Comparison of ENCODE assay signal across 26 cellular contexts in the genomic region with DNA sequence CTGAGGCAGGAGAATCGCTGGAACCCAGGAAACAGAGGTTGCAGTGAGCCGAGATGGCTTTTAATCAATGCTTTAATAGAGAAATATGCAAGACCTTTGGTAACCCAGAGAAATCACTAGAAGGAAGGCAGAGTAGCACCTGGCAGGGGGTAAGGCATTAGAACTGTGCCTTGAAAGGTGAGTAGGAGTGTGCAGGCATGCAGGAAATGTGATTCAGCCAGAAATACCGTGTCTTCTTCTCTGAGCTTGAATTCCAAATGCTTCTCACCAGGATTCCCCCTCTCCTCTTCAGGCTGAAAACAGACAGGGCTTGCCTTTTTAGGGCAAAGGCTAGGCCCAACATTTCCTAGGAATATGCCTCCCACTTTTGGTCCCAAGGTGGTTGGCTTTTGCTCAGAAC. TPM values are rescaled to one million over a fixed set of nuclear protein-coding genes. Genes with fewer than 3 reads are reported as not detected.
A peak's percentile ranks its signal among the peaks of the same experiment; 100 is the strongest.
DNase-seq lines count a peak whose midpoint lies in the region; ATAC-seq and TF ChIP-seq lines count a peak whose summit lies in the region.
"Had no signal": no experiment of that assay in that cellular context is flagged by ENCODE, and none has a peak within 500 bp of the region (broad histone marks: within the 10 kb centered on the region; RNA-seq: fewer than 3 reads in every experiment).

No MANE protein-coding gene starts in this region.

- ATAC-seq in HG02981 (IDR thresholded peaks at IDR 0.05; ENCODE audit: unreplicated experiment) = no peak
- ATAC-seq in HG03469 (IDR thresholded peaks at IDR 0.05; ENCODE audit: unreplicated experiment) = no peak
- ATAC-seq: effector memory CD8-positive, alpha-beta T cell; heart right ventricle had no signal

- DNase-seq in activated CD4-positive, alpha-beta memory T cell treated with anti-CD3 and anti-CD28 coated beads for 36 hours = no peak
- no peak for DNase-seq in activated CD4-positive, alpha-beta memory T cell treated with anti-CD3 and anti-CD28 coated beads, Interleukin-2, amount 10 ng/mL, durations not matched to agents 7 days and 5 days
- DNase-seq in epithelial cell of prostate (ENCODE audit: low read depth, low spot score) (no peak), neural crest cell (ENCODE audit: low read depth, low spot score) (no peak), middle frontal gyrus (ENCODE audit: extremely low spot score, low spot score) (no peak)
- DNase-seq: amniotic stem cell; cerebellar nuclear complex; DMS53; effector memory CD8-positive, alpha-beta T cell; GM23248; heart right ventricle; kidney; mesenchymal stem cell; NCI-H187; NCI-H446; NK-92 treated with Interleukin-12 subunit alpha and Interleukin-12 subunit beta, amount 100 ng/mL, for 24 hours had no signal

- H3K4me3 Mint-ChIP-seq in activated CD4-positive, alpha-beta memory T cell treated with anti-CD3 and anti-CD28 coated beads for 36 hours = no peak overlapping the region
- no peak overlapping the region for H3K4me3 Mint-ChIP-seq in activated CD4-positive, alpha-beta memory T cell treated with anti-CD3 and anti-CD28 coated beads, Interleukin-2, amount 10 ng/mL, durations not matched to agents 7 days and 5 days
- H3K4me3 Mint-ChIP-seq in IgD-negative memory B cell (peak overlapping the region in 1 of 4 donors; percentile 98), neural crest cell (peak overlapping the region; percentile 58)

- peak overlapping the region; percentile 88 for H3K27ac ChIP-seq in epithelial cell of prostate
- H3K27ac ChIP-seq: BLaER1, GM23248, neutrophil had no signal

- H3K36me3 Mint-ChIP-seq in activated CD4-positive, alpha-beta memory T cell treated with anti-CD3 and anti-CD28 coated beads for 36 hours = peaks cover 4% of the 10 kb centered on the region
- peaks cover 3% of the 10 kb centered on the region for H3K36me3 Mint-ChIP-seq in activated CD4-positive, alpha-beta memory T cell treated with anti-CD3 and anti-CD28 coated beads, Interleukin-2, amount 10 ng/mL, durations not matched to agents 7 days and 5 days (ENCODE audit: low read depth)
- H3K36me3 Mint-ChIP-seq in IgD-negative memory B cell = no peaks in the 10 kb centered on the region
- peaks cover 4% of the 10 kb centered on the region for H3K36me3 Mint-ChIP-seq in neural crest cell (ENCODE audit: low read depth)

- H3K27ac Mint-ChIP-seq in activated CD4-positive, alpha-beta memory T cell treated with anti-CD3 and anti-CD28 coated beads for 36 hours = peak overlapping the region; percentile 5
- H3K27ac Mint-ChIP-seq in activated CD4-positive, alpha-beta memory T cell treated with anti-CD3 and anti-CD28 coated beads, Interleukin-2, amount 10 ng/mL, durations not matched to agents 7 days and 5 days = no peak overlapping the region
- H3K27ac Mint-ChIP-seq in IgD-negative memory B cell (peak overlapping the region in 2 of 3 donors; percentile 9 to 77), neural crest cell (ENCODE audit: unreplicated experiment) (no peak overlapping the region)
- H3K27ac Mint-ChIP-seq: activated T-helper 2 cell treated with anti-CD3 and anti-CD28 coated beads, Interferon-gamma antibody, Interleukin-2, Interleukin-4, amounts not matched to agents 10 μg/mL and 5 μg/mL and 100 μg/mL, durations not matched to agents 14 hours and 24 hours and 36 hours had no signal

- peaks cover 2% of the 10 kb centered on the region for H3K9me3 Mint-ChIP-seq in activated CD4-positive, alpha-beta memory T cell treated with anti-CD3 and anti-CD28 coated beads for 36 hours
- no peaks in the 10 kb centered on the region for H3K9me3 Mint-ChIP-seq in activated CD4-positive, alpha-beta memory T cell treated with anti-CD3 and anti-CD28 coated beads, Interleukin-2, amount 10 ng/mL, durations not matched to agents 7 days and 5 days
- H3K9me3 Mint-ChIP-seq in IgD-negative memory B cell (peaks cover 0 to 3% (median 0%) of the 10 kb centered on the region in 3 donors), neural crest cell (peaks cover 2% of the 10 kb centered on the region)
- H3K9me3 Mint-ChIP-seq: activated T-helper 2 cell treated with anti-CD3 and anti-CD28 coated beads, Interferon-gamma antibody, Interleukin-2, Interleukin-4, amounts not matched to agents 10 μg/mL and 5 μg/mL and 100 μg/mL, durations not matched to agents 14 hours and 24 hours and 36 hours; effector memory CD8-positive, alpha-beta T cell had no signal

- CTCF ChIA-PET in activated CD4-positive, alpha-beta memory T cell treated with anti-CD3 and anti-CD28 coated beads for 36 hours (lab: Charles Lee) = interaction anchor here (0.6 to 3.2 kb wide), 3 partner anchors 12 to 267 kb away, joined by 3 to 12 read pairs (median 4); no protein-coding TSS in a partner anchor
- CTCF ChIA-PET in activated CD4-positive, alpha-beta memory T cell treated with anti-CD3 and anti-CD28 coated beads, Interleukin-2, amount 10 ng/mL, durations not matched to agents 7 days and 5 days (lab: Charles Lee) = no interaction called here

- POLR2A ChIA-PET in activated CD4-positive, alpha-beta memory T cell treated with anti-CD3 and anti-CD28 coated beads for 36 hours (lab: Charles Lee) = no interaction called here
- POLR2A ChIA-PET in activated CD4-positive, alpha-beta memory T cell treated with anti-CD3 and anti-CD28 coated beads, Interleukin-2, amount 10 ng/mL, durations not matched to agents 7 days and 5 days (lab: Charles Lee) = interaction anchor here (1.8 to 2.6 kb wide), 2 partner anchors 11 to 53 kb away, joined by 4 to 23 read pairs; a partner anchor contains a TSS

- intact Hi-C loops in activated CD4-positive, alpha-beta memory T cell treated with anti-CD3 and anti-CD28 coated beads for 36 hours (cut with micrococcal nuclease) = loop anchor here (5.0 kb wide), 1 partner anchor 295 kb away; no protein-coding TSS in a partner anchor

- H3K4me1 Mint-ChIP-seq in activated CD4-positive, alpha-beta memory T cell treated with anti-CD3 and anti-CD28 coated beads for 36 hours (ENCODE audit: low read depth) = peaks cover 32% of the 10 kb centered on the region
- peaks cover 41% of the 10 kb centered on the region for H3K4me1 Mint-ChIP-seq in activated CD4-positive, alpha-beta memory T cell treated with anti-CD3 and anti-CD28 coated beads, Interleukin-2, amount 10 ng/mL, durations not matched to agents 7 days and 5 days
- H3K4me1 Mint-ChIP-seq in IgD-negative memory B cell (peaks cover 15 to 26% (median 23%) of the 10 kb centered on the region in 3 donors), neural crest cell (peaks cover 35% of the 10 kb centered on the region)

- H3K27me3 Mint-ChIP-seq in activated CD4-positive, alpha-beta memory T cell treated with anti-CD3 and anti-CD28 coated beads for 36 hours = peaks cover 4% of the 10 kb centered on the region
- no peaks in the 10 kb centered on the region for H3K27me3 Mint-ChIP-seq in activated CD4-positive, alpha-beta memory T cell treated with anti-CD3 and anti-CD28 coated beads, Interleukin-2, amount 10 ng/mL, durations not matched to agents 7 days and 5 days
- H3K27me3 Mint-ChIP-seq in IgD-negative memory B cell = peaks cover 3% of the 10 kb centered on the region
- H3K27me3 Mint-ChIP-seq in neural crest cell (ENCODE audit: low read depth) = peaks cover 33% of the 10 kb centered on the region
- H3K27me3 Mint-ChIP-seq: effector memory CD8-positive, alpha-beta T cell had no signal

- TF ChIP-seq CTCF in neural crest cell (conservative IDR thresholded peaks at IDR 0.05) = no peak

RNA-seq across cellular contexts. Expression of a gene that starts 51.0 kb away (rescaled TPM):
- not detected for total RNA-seq in activated CD4-positive, alpha-beta memory T cell treated with anti-CD3 and anti-CD28 coated beads for 36 hours
- total RNA-seq in activated CD4-positive, alpha-beta memory T cell treated with anti-CD3 and anti-CD28 coated beads, Interleukin-2, amount 10 ng/mL, durations not matched to agents 7 days and 5 days = not detected
- not detected for polyA plus RNA-seq in IgD-negative memory B cell
- total RNA-seq in neural crest cell = not detected in 2 replicates
- total RNA-seq: A172; activated CD8-positive, alpha-beta memory T cell treated with anti-CD3 and anti-CD28 coated beads for 36 hours; activated T-helper 2 cell treated with anti-CD3 and anti-CD28 coated beads, Interferon-gamma antibody, Interleukin-2, Interleukin-4, amounts not matched to agents 10 μg/mL and 5 μg/mL and 100 μg/mL, durations not matched to agents 14 hours and 24 hours and 36 hours; GM23248; heart right ventricle; kidney; RPMI7951; temporal lobe had no signal
- polyA plus RNA-seq: GM23248, heart right ventricle had no signal

RNA-seq across cellular contexts. Expression of a gene that starts 53.3 kb away (rescaled TPM):
- total RNA-seq in activated CD4-positive, alpha-beta memory T cell treated with anti-CD3 and anti-CD28 coated beads for 36 hours = 10 to 100 TPM; 37.2 to 40.9 TPM
- total RNA-seq in activated CD4-positive, alpha-beta memory T cell treated with anti-CD3 and anti-CD28 coated beads, Interleukin-2, amount 10 ng/mL, durations not matched to agents 7 days and 5 days = 10 to 100 TPM; 40.4 to 41.5 TPM
- 15.3 TPM for polyA plus RNA-seq in IgD-negative memory B cell
- total RNA-seq in neural crest cell = 30.0 and 30.5 TPM in 2 replicates

RNA-seq across cellular contexts. Expression of a gene that starts 58.9 kb away (rescaled TPM):
- total RNA-seq in activated CD4-positive, alpha-beta memory T cell treated with anti-CD3 and anti-CD28 coated beads for 36 hours = not detected
- not detected for total RNA-seq in activated CD4-positive, alpha-beta memory T cell treated with anti-CD3 and anti-CD28 coated beads, Interleukin-2, amount 10 ng/mL, durations not matched to agents 7 days and 5 days
- polyA plus RNA-seq in IgD-negative memory B cell = not detected
- total RNA-seq in neural crest cell = not detected in 2 replicates
- total RNA-seq: A172; activated CD8-positive, alpha-beta memory T cell treated with anti-CD3 and anti-CD28 coated beads for 36 hours; activated T-helper 2 cell treated with anti-CD3 and anti-CD28 coated beads, Interferon-gamma antibody, Interleukin-2, Interleukin-4, amounts not matched to agents 10 μg/mL and 5 μg/mL and 100 μg/mL, durations not matched to agents 14 hours and 24 hours and 36 hours; GM23248; heart right ventricle; kidney; RPMI7951; temporal lobe had no signal
- polyA plus RNA-seq: GM23248, heart right ventricle had no signal

Comparison
In these comparisons a context has a peak if more than half of its experiments do, and no peak if none do; other contexts are left out.
1. H3K27ac Mint-ChIP-seq: peak in activated CD4-positive, alpha-beta memory T cell treated with anti-CD3 and anti-CD28 coated beads for 36 hours (single experiment) and IgD-negative memory B cell (2 of 3); none in activated CD4-positive, alpha-beta memory T cell treated with anti-CD3 and anti-CD28 coated beads, Interleukin-2, amount 10 ng/mL, durations not matched to agents 7 days and 5 days (single experiment) and neural crest cell (single experiment).